Comparison of ENCODE assay signal across 17 cellular contexts in genomic region chr17:16986391-16986790, GRCh38. TPM values are rescaled to one million over a fixed set of nuclear protein-coding genes. Genes with fewer than 3 reads are reported as not detected.
A peak's percentile ranks its signal among the peaks of the same experiment; 100 is the strongest.
DNase-seq lines count a peak whose midpoint lies in the region; ATAC-seq, FAIRE-seq and TF ChIP-seq lines count a peak whose summit lies in the region.
"Had no signal": no experiment of that assay in that cellular context is flagged by ENCODE, and none has a peak within 500 bp of the region (broad histone marks: within the 10 kb centered on the region; RNA-seq: fewer than 3 reads in every experiment).

No MANE protein-coding gene starts in this region.

- DNase-seq in GM06990 (ENCODE audit: extremely low read depth, insufficient read length) (peak; percentile 60), M059J (ENCODE audit: low read depth) (peak; percentile 51), K562 (ENCODE audit: extremely low read depth in 1 of 4, low spot score in 3 of 4) (no peak), posterior vena cava (ENCODE audit: low spot score) (peak; percentile 59), NCI-H2029 treated with DMSO at 0.1 percent for 48 hours (lab: John Stamatoyannopoulos, UW) (no peak), retina (no peak)
- DNase-seq: activated gamma-delta T cell; MG63; NK-92 treated with Interleukin-12 subunit alpha and Interleukin-12 subunit beta, amount 100 ng/mL, for 24 hours; right lobe of liver; stimulated activated CD4-positive, alpha-beta T cell treated with anti-CD3 and anti-CD28 coated beads, Interleukin-4, amount 100 ng/mL, for 1 hour had no signal

- TF ChIP-seq CTCF in GM06990 (IDR thresholded peaks at IDR 0.05; ENCODE audit: insufficient read depth, low read length, poor library complexity, severe bottlenecking) (no peak), K562 (IDR thresholded peaks at IDR 0.05 in 2 of 3, conservative IDR thresholded peaks at IDR 0.05 in 1 of 3; ENCODE audit: insufficient read depth in 2 of 3, low read depth in 1 of 3, low read length in 3 of 3) (no peak)

- no peak for TF ChIP-seq EP300 in K562 (IDR thresholded peaks at IDR 0.05; ENCODE audit: low read length)

- H3K27me3 ChIP-seq in GM06990 (replicated peaks; ENCODE audit: control insufficient read depth, insufficient read depth, low read length): no peaks in the 10 kb centered on the region
- peaks cover 2 to 38% of the 10 kb centered on the region in 2 experiments; a peak in 3 of 5 replicates for H3K27me3 ChIP-seq in K562 (ENCODE audit: control insufficient read depth in 2 of 2, insufficient read depth in 2 of 2, low read length in 2 of 2)
- H3K27me3 ChIP-seq: MG63, neural progenitor cell, right lobe of liver had no signal

- WGBS in K562 (ENCODE audit: insufficient coverage, low coverage, missing lambda C conversion rate): 0% methylated on average over 1 of the region's 1 CpG

- POLR2A ChIA-PET in K562 (lab: Yijun Ruan, JAX): no interaction called here

- H3K9me3 ChIP-seq in K562 (replicated peaks; ENCODE audit: control insufficient read depth, insufficient read depth, low read depth, low read length): no peaks in the 10 kb centered on the region
- H3K9me3 ChIP-seq: MG63, right lobe of liver had no signal

- TF ChIP-seq POLR2A in K562 (conservative IDR thresholded peaks at IDR 0.05): no peak

- H3K4me1 ChIP-seq in K562 (replicated peaks in 1 of 2; ENCODE audit: control insufficient read depth in 2 of 2, insufficient read depth in 2 of 2, low read length in 2 of 2): peaks cover 0 to 3% of the 10 kb centered on the region in 2 experiments; a peak in 3 of 5 replicates
- H3K4me1 ChIP-seq: neural progenitor cell, right lobe of liver had no signal

- CTCF ChIA-PET in K562 (lab: Yijun Ruan, JAX; ENCODE audit: low intra/inter-chr PET ratio): no interaction called here

- FAIRE-seq in K562 (lab: Jason Lieb, UNC): no peak

- no peak overlapping the region for H2AFZ ChIP-seq in K562 (ENCODE audit: low read depth, low read length)
- H2AFZ ChIP-seq: neural progenitor cell had no signal

- no peak overlapping the region for H3K27ac ChIP-seq in K562 (ENCODE audit: extremely low read depth, low read depth, low read length)
- H3K27ac ChIP-seq: neural progenitor cell, right lobe of liver, VCaP had no signal

- intact Hi-C loops in K562 (cut with micrococcal nuclease) (no loop called here), posterior vena cava (cut with DNase I) (no loop called here)

- H3K4me2 ChIP-seq in K562 (ENCODE audit: insufficient read depth, low read length): no peak overlapping the region
- H3K4me2 ChIP-seq: neural progenitor cell had no signal

- H3K9me1 ChIP-seq in K562 (ENCODE audit: control insufficient read depth, insufficient read depth, low read length): no peaks in the 10 kb centered on the region

- no peak overlapping the region for H3K9ac ChIP-seq in K562 (ENCODE audit: insufficient read depth in 1 of 2, low read depth in 2 of 2, low read length in 2 of 2)
- H3K9ac ChIP-seq: neural progenitor cell had no signal

- no peaks in the 10 kb centered on the region for H3K79me2 ChIP-seq in K562 (ENCODE audit: control insufficient read depth, insufficient read depth, low read length)

- H3K36me3 ChIP-seq in GM06990 (ENCODE audit: control insufficient read depth, insufficient read depth, low read length) (no peaks in the 10 kb centered on the region), K562 (ENCODE audit: control insufficient read depth, insufficient read depth, low read length) (no peaks in the 10 kb centered on the region)
- H3K36me3 ChIP-seq: MG63, neural progenitor cell, right lobe of liver had no signal

- BruUV-seq in K562 (replicated peaks; lab: Mats Ljungman, UMichigan): no TSS peak

- H4K20me1 ChIP-seq in K562 (replicated peaks; ENCODE audit: control insufficient read depth, insufficient read depth, low read length): peaks cover 9% of the 10 kb centered on the region; the same call in 1 of the 2 replicates

- in situ Hi-C loops in K562 (cut with MboI): loop anchor here (25.0 kb wide), 1 partner anchor 651 kb away; no protein-coding TSS in a partner anchor

- ATAC-seq in K562 (no peak), GM21825 (IDR thresholded peaks at IDR 0.05; ENCODE audit: unreplicated experiment) (no peak)
- ATAC-seq: right lobe of liver, SK-N-SH treated with all-trans-retinoic acid at 6 μM for 48 hours had no signal

- no peak for TF ChIP-seq RAD21 in K562 (CRISPR knock-in tag; conservative IDR thresholded peaks at IDR 0.05 in 1 of 2, IDR thresholded peaks at IDR 0.05 in 1 of 2)

- no peak overlapping the region for H3K4me3 ChIP-seq in GM06990 (replicated peaks; ENCODE audit: low read depth, low read length)
- no peak overlapping the region for H3K4me3 ChIP-seq in K562
- H3K4me3 ChIP-seq: MG63, neural progenitor cell, right lobe of liver had no signal

TF ChIP-seq in K562, 482 proteins besides CTCF, POLR2A, EP300 and RAD21:
- TF ChIP-seq ATF3 (IDR thresholded peaks at IDR 0.05) (0 out of 2 replicates have a peak, but pooled peaks have one; percentile 17), ATF3 (CRISPR knock-in tag; conservative IDR thresholded peaks at IDR 0.05) (no peak), ZNF121 (CRISPR knock-in tag; conservative IDR thresholded peaks at IDR 0.05) (no peak)

RNA-seq across cellular contexts. Expression of gene TNFRSF13B, which starts 14.5 kb away (rescaled TPM):
- not detected in 2 replicates for total RNA-seq in M059J (2014; rRNA removed; shearing (Covaris generic))
- total RNA-seq in K562 (2011; cell fraction: chromatin; rRNA removed; ENCODE audit: low replicate concordance): not detected in 2 replicates
- not detected in 2 replicates for total RNA-seq in K562 (2011; cell fraction: nucleolus; rRNA removed)
- total RNA-seq in K562 (2011; cell fraction: nucleoplasm; rRNA removed): not detected in 2 replicates
- total RNA-seq in K562 (2014; rRNA removed) (not detected in 2 replicates), K562 (2014; rRNA removed; fragmentation: Illumina TruSeq; extraction: Trizol) (not detected in 2 replicates), K562 (2015; rRNA removed; fragmentation: Illumina TruSeq; extraction: Trizol) (not detected in 2 replicates), K562 (2021) (0.31 TPM in 1 of 2 replicates, not detected in the other), posterior vena cava (not detected)
- polyA plus RNA-seq in K562 (2011; rRNA removed) (not detected in 2 replicates), K562 (2014; fragmentation: Illumina TruSeq; extraction: Trizol) (not detected in 2 replicates), K562 (2014; fragmentation: Nextera tagmentation; extraction: Ambion mirVana) (not detected), K562 (2014; rRNA removed) (not detected in 2 replicates)
- polyA plus RNA-seq in K562 (2011; cell fraction: cytosol; rRNA removed): not detected in 2 replicates
- polyA plus RNA-seq in K562 (2011; cell fraction: nucleus; rRNA removed): not detected in 2 replicates
- polyA plus RNA-seq in K562 (2012): 0.11 TPM in 1 of 2 replicates, not detected in the other
- not detected in 2 replicates for polyA minus RNA-seq in K562 (2011; rRNA and poly(A)+ RNA removed)
- polyA minus RNA-seq in K562 (2011; cell fraction: cytosol; rRNA and poly(A)+ RNA removed): not detected in 2 replicates
- polyA minus RNA-seq in K562 (2011; cell fraction: nucleus; rRNA and poly(A)+ RNA removed): not detected in 2 replicates
- total RNA-seq: activated CD8-positive, alpha-beta memory T cell treated with anti-CD3 and anti-CD28 coated beads for 36 hours; mesenteric fat pad had no signal

RNA-seq across cellular contexts. Expression of gene MPRIP, which starts 55.9 kb away (rescaled TPM):
- 78.2 and 127 TPM in 2 replicates for total RNA-seq in M059J (2014; rRNA removed; shearing (Covaris generic))
- 73.2 and 115 TPM in 2 replicates for total RNA-seq in K562 (2011; cell fraction: chromatin; rRNA removed; ENCODE audit: low replicate concordance)
- 49.1 and 50.7 TPM in 2 replicates for total RNA-seq in K562 (2011; cell fraction: nucleolus; rRNA removed)
- total RNA-seq in K562 (2011; cell fraction: nucleoplasm; rRNA removed): 59.9 and 61.7 TPM in 2 replicates
- total RNA-seq in K562 (2014; rRNA removed) (49.0 and 70.2 TPM in 2 replicates), K562 (2014; rRNA removed; fragmentation: Illumina TruSeq; extraction: Trizol) (29.2 and 33.4 TPM in 2 replicates), K562 (2015; rRNA removed; fragmentation: Illumina TruSeq; extraction: Trizol) (41.3 and 41.8 TPM in 2 replicates), K562 (2021) (71.0 and 72.6 TPM in 2 replicates), posterior vena cava (100 to 1,000 TPM; 359 to 405 TPM)
- polyA plus RNA-seq in K562 (2011; rRNA removed) (22.8 and 28.6 TPM in 2 replicates), K562 (2014; fragmentation: Illumina TruSeq; extraction: Trizol) (28.7 and 30.1 TPM in 2 replicates), K562 (2014; fragmentation: Nextera tagmentation; extraction: Ambion mirVana) (10 to 100 TPM; 10.0 to 10.1 TPM), K562 (2014; rRNA removed) (32.0 and 37.6 TPM in 2 replicates)
- 21.1 and 26.2 TPM in 2 replicates for polyA plus RNA-seq in K562 (2011; cell fraction: cytosol; rRNA removed)
- 35.5 and 45.4 TPM in 2 replicates for polyA plus RNA-seq in K562 (2011; cell fraction: nucleus; rRNA removed)
- 36.3 and 45.7 TPM in 2 replicates for polyA plus RNA-seq in K562 (2012)
- 30.8 and 32.1 TPM in 2 replicates for polyA minus RNA-seq in K562 (2011; rRNA and poly(A)+ RNA removed)
- polyA minus RNA-seq in K562 (2011; cell fraction: cytosol; rRNA and poly(A)+ RNA removed): 20.0 and 30.2 TPM in 2 replicates
- polyA minus RNA-seq in K562 (2011; cell fraction: nucleus; rRNA and poly(A)+ RNA removed): 21.0 and 28.3 TPM in 2 replicates

Comparison
In these comparisons a context has a peak if more than half of its experiments do, and no peak if none do; other contexts are left out.
1. DNase-seq: peak in GM06990 (single experiment), M059J (single experiment) and posterior vena cava (single experiment); none in K562 (0 of 4), NCI-H2029 treated with DMSO at 0.1 percent for 48 hours (single experiment) and retina (single experiment).